ENCODE assay signal across 8 cellular contexts in the genomic region with DNA sequence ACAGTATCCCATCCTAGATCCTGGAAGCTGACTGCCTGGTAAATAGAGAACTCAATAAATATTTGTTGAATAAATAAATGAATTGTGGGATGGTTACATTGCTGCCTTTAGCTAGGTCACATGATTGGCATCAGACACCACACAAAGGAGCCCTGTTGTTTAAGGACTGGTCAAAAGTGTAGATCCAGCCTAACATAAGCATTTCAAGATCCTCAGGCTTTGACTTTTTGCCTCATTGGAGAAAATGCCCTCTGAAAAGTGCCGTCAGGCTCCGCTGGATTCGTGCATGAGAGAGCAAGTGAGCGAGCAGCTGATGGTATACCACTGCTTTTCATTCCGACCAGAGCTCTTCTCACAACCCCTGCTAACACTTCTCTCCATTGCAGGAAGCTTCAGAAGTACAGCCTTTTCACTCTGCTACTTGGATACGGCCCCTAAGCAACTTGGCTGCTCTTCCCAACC. TPM values are rescaled to one million over a fixed set of nuclear protein-coding genes. Genes with fewer than 3 reads are reported as not detected.
A peak's percentile ranks its signal among the peaks of the same experiment; 100 is the strongest.
DNase-seq lines count a peak whose midpoint lies in the region; ATAC-seq and TF ChIP-seq lines count a peak whose summit lies in the region.

No MANE protein-coding gene starts in this region.

- H3K9me3 ChIP-seq in adrenal gland (replicated peaks in 1 of 3) (no peaks in the 10 kb centered on the region), A673 (ENCODE audit: low read depth, low read length, poor library complexity, severe bottlenecking) (no peaks in the 10 kb centered on the region)

- peak overlapping the region in 1 of 4 donors; percentile 7 for H3K4me3 ChIP-seq in adrenal gland
- H3K4me3 ChIP-seq in A673 (ENCODE audit: low read depth, low read length, poor library complexity, severe bottlenecking) = no peak overlapping the region

- BruUV-seq in A673 (replicated peaks; lab: Mats Ljungman, UMichigan) = no TSS peak

- no peaks in the 10 kb centered on the region for H3K27me3 ChIP-seq in adrenal gland
- H3K27me3 ChIP-seq in A673 (replicated peaks; ENCODE audit: insufficient read depth, low read depth, low read length, poor library complexity) = no peaks in the 10 kb centered on the region

- H3K36me3 ChIP-seq in adrenal gland (replicated peaks in 1 of 2) (no peaks in the 10 kb centered on the region), A673 (ENCODE audit: insufficient read depth, low read length, poor library complexity, severe bottlenecking) (peaks cover 7% of the 10 kb centered on the region)

- POLR2A ChIA-PET in GM10248 (lab: Yijun Ruan, JAX) = no interaction called here
- POLR2A ChIA-PET in RWPE1 (lab: Yijun Ruan, JAX; ENCODE audit: low non-redundant PET) = no interaction called here
- POLR2A ChIA-PET in A673 (lab: Charles Lee; ENCODE audit: low non-redundant PET) = no interaction called here

- intact Hi-C loops in adrenal gland (cut with DNase I) (loop anchor here in 1 of 2 donors (10.0 kb wide), 1 partner anchor 101 kb away; the partner anchor contains the start of gene ZNF397), A673 (cut with micrococcal nuclease; ENCODE audit: unreplicated experiment) (no loop called here)

- peak in 1 of 2 donors; percentile 61 for TF ChIP-seq POLR2A in adrenal gland (IDR thresholded peaks at IDR 0.05)

- peak overlapping the region; percentile 49 to 99 (median 97) for H3K27ac ChIP-seq in adrenal gland
- peak overlapping the region; percentile 99 for H3K27ac ChIP-seq in substantia nigra (ENCODE audit: low read depth, low read length, poor library complexity, severe bottlenecking)
- H3K27ac ChIP-seq in RWPE1 = no peak overlapping the region
- no peak overlapping the region for H3K27ac ChIP-seq in A673 (ENCODE audit: low read depth, low read length, poor library complexity, severe bottlenecking)

- WGBS in adrenal gland, 4 donors = 21 to 26% (median 23%) methylated on average over 6 of the region's 6 CpGs

- H3K4me1 ChIP-seq in adrenal gland (replicated peaks in 1 of 2) (peaks cover 27 to 43% of the 10 kb centered on the region in 2 donors), A673 (ENCODE audit: insufficient read depth, low read length, poor library complexity, severe bottlenecking) (peaks cover 5% of the 10 kb centered on the region)

- ATAC-seq in HG03354 (IDR thresholded peaks at IDR 0.05; ENCODE audit: poor library complexity, severe bottlenecking, unreplicated experiment) = peak; percentile 27

- CTCF ChIA-PET in GM10248 (lab: Yijun Ruan, JAX) (interaction anchor here (0.8 to 4.3 kb wide), 8 partner anchors 9 to 319 kb away, joined by 3 to 25 read pairs (median 4); no protein-coding TSS in a partner anchor), RWPE1 (lab: Yijun Ruan, JAX) (no interaction called here), A673 (lab: Charles Lee) (no interaction called here)

- TF ChIP-seq CTCF in GM10248 (IDR thresholded peaks at IDR 0.05; ENCODE audit: control extremely low read depth, extremely low read depth, low read depth, missing control alignments) (no peak), adrenal gland (IDR thresholded peaks at IDR 0.05) (no peak), RWPE1 (conservative IDR thresholded peaks at IDR 0.05; ENCODE audit: low read depth) (no peak), A673 (conservative IDR thresholded peaks at IDR 0.05; ENCODE audit: low read depth, low read length) (no peak)

- DNase-seq in GM10248 (ENCODE audit: extremely low spot score) (peak; percentile 13), adrenal gland (peak; percentile 34 to 76 (median 56)), kidney tubule cell (ENCODE audit: low spot score) (peak; percentile 38), substantia nigra (lab: John Stamatoyannopoulos, UW) (peak in 40 of 49 donors; percentile 4 to 71 (median 30)), cerebellar nuclear complex (lab: John Stamatoyannopoulos, UW) (no peak), RWPE1 (ENCODE audit: low spot score) (no peak), A673 (ENCODE audit: low spot score) (no peak)

RNA-seq across cellular contexts. Expression of gene ZNF24, which starts 1.3 kb away (rescaled TPM):
- total RNA-seq in adrenal gland = 10 to 100 TPM; 25.6 to 75.6 (median 49.0) TPM
- polyA plus RNA-seq in adrenal gland = 10 to 100 TPM; 16.3 to 46.2 (median 28.1) TPM
- 59.8 and 63.3 TPM in 2 replicates for total RNA-seq in A673 (2021)

RNA-seq across cellular contexts. Expression of gene ZNF396, which starts 31.6 kb away (rescaled TPM):
- 1 to 10 TPM in 7 of 8 donors, under 1 TPM in 1; 0.61 to 9.9 (median 4.5) TPM for total RNA-seq in adrenal gland
- polyA plus RNA-seq in adrenal gland = 1 to 10 TPM; 2.5 to 3.8 (median 3.3) TPM
- total RNA-seq in A673 (2021) = 0.84 and 0.94 TPM in 2 replicates

RNA-seq across cellular contexts. Expression of gene ZSCAN30, which starts 55.5 kb away (rescaled TPM):
- total RNA-seq in adrenal gland = 10 to 100 TPM; 16.0 to 25.6 (median 21.6) TPM
- polyA plus RNA-seq in adrenal gland = 10 to 100 TPM; 16.4 to 30.1 (median 22.2) TPM
- 17.0 and 18.1 TPM in 2 replicates for total RNA-seq in A673 (2021)

Comparison
In these comparisons a context has a peak if more than half of its experiments do, and no peak if none do; other contexts are left out.
1. DNase-seq: peak in GM10248 (single experiment), adrenal gland (7 of 7), kidney tubule cell (single experiment) and substantia nigra (40 of 49); none in cerebellar nuclear complex (0 of 2), RWPE1 (single experiment) and A673 (single experiment).
2. H3K27ac ChIP-seq: peak in adrenal gland (5 of 5) and substantia nigra (single experiment); none in RWPE1 (single experiment) and A673 (single experiment).